1 cellular context compared by ENCODE assay signal in genomic region chr22:22773979-22774738, GRCh38.
A peak's percentile ranks its signal among the peaks of the same experiment; 100 is the strongest.
TF ChIP-seq lines count a peak whose summit lies in the region.

No MANE protein-coding gene starts in this region.

TF ChIP-seq in GM12878, 131 proteins besides CTCF, POLR2A, EP300 and RAD21 (continued from another document):
- TF ChIP-seq PRDM15 (CRISPR knock-in tag; IDR thresholded peaks at IDR 0.05) (no peak), IKZF2 (IDR thresholded peaks at IDR 0.05) (peak in 1 of 2 experiments; percentile 31; a peak in 1 of 4 replicates), MTA3 (IDR thresholded peaks at IDR 0.05; ENCODE audit: borderline replicate concordance, low read length) (no peak), STAT1 (conservative IDR thresholded peaks at IDR 0.05) (no peak), RAD51 (IDR thresholded peaks at IDR 0.05) (no peak), ZBED1 (IDR thresholded peaks at IDR 0.05; ENCODE audit: borderline replicate concordance) (no peak), SMARCA5 (IDR thresholded peaks at IDR 0.05) (no peak), SPI1 (IDR thresholded peaks at IDR 0.05; ENCODE audit: borderline replicate concordance, insufficient read depth, low read depth, low read length) (peak; percentile 91), BHLHE40 (IDR thresholded peaks at IDR 0.05; ENCODE audit: borderline replicate concordance in 1 of 2, low read depth in 2 of 2, low read length in 1 of 2) (peak; percentile 44 to 66; a peak in 1 of 4 replicates), NFYA (IDR thresholded peaks at IDR 0.05; ENCODE audit: borderline replicate concordance, low read depth, low read length) (no peak), EGR1 (IDR thresholded peaks at IDR 0.05; ENCODE audit: borderline replicate concordance in 1 of 2, low read depth in 2 of 2, low read length in 2 of 2) (no peak), IRF5 (IDR thresholded peaks at IDR 0.05; ENCODE audit: borderline replicate concordance) (no peak), PAX5 (IDR thresholded peaks at IDR 0.05; ENCODE audit: borderline replicate concordance, low read depth, low read length) (no peak), DPF2 (IDR thresholded peaks at IDR 0.05) (no peak), FOXK2 (IDR thresholded peaks at IDR 0.05) (no peak), TCF12 (IDR thresholded peaks at IDR 0.05; ENCODE audit: low read depth, low read length) (peak; percentile 19; the same call in 1 of the 2 replicates), ZNF592 (IDR thresholded peaks at IDR 0.05) (no peak), USF1 (IDR thresholded peaks at IDR 0.05; ENCODE audit: borderline replicate concordance, extremely low read length, insufficient read depth, low read depth, low read length) (no peak), MEF2A (IDR thresholded peaks at IDR 0.05; ENCODE audit: insufficient read depth, low read depth, low read length) (no peak)
